Comparison of ENCODE assay signal across 21 cellular contexts in genomic region chr18:35904389-35905037, GRCh38.
"Had no signal": no experiment of that assay in that cellular context is flagged by ENCODE, and none has a peak within 500 bp of the region (broad histone marks: within the 10 kb centered on the region; RNA-seq: fewer than 3 reads in every experiment).

No MANE protein-coding gene starts in this region.

- H3K9me3 ChIP-seq: SJSA1 had no signal

- H3K9ac ChIP-seq: KMS-11 had no signal

- FAIRE-seq: RCC 7860 had no signal

- H3K4me3 ChIP-seq: SJSA1, SK-N-MC had no signal

- H3K4me2 ChIP-seq: KMS-11 had no signal

- H3K27ac ChIP-seq: KMS-11, SJSA1, SK-N-MC had no signal

- H3K27me3 ChIP-seq: SJSA1 had no signal

- H3K4me1 ChIP-seq: SJSA1 had no signal

- H3K36me3 ChIP-seq: SJSA1 had no signal

- DNase-seq: Kasumi-1, MM.1S, NCI-H1092 treated with DMSO at 0.1 percent for 48 hours, NCI-H1436, NCI-H187, NCI-H2029, NCI-H2081 treated with DMSO at 0.1 percent for 48 hours, NCI-H2171, NCI-H226, NCI-H446, NCI-H510A, NCI-H524 treated with DMSO at 0.1 percent for 48 hours, NCI-H69, NCI-H774, Right ventricle myocardium superior, RPMI8226, SIG-M5 had no signal
